1 cellular context compared by ENCODE assay signal in the genomic region with DNA sequence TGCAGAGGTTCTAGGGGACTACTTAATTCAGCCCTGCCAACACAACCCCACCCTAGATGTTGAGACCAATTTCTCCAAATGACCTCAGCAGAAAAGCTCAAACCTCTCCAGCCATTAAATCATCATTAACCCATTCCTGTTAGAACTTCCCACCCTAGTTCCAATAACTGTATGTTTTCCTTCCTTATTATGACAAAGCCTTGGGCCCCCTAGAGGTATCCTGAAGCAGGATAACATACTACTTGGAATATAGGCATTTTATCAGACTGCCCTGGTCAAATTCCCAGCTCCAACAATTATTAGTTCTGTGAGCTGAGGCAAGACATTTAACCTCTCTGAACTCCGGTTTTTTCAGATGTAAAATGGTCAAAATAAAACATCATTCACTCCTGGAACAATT.
TF ChIP-seq lines count a peak whose summit lies in the region.

No MANE protein-coding gene starts in this region.

TF ChIP-seq in GM23338, 12 proteins besides CTCF, POLR2A, EP300 and RAD21 (continued from another document):
- TF ChIP-seq, protein P1, sequence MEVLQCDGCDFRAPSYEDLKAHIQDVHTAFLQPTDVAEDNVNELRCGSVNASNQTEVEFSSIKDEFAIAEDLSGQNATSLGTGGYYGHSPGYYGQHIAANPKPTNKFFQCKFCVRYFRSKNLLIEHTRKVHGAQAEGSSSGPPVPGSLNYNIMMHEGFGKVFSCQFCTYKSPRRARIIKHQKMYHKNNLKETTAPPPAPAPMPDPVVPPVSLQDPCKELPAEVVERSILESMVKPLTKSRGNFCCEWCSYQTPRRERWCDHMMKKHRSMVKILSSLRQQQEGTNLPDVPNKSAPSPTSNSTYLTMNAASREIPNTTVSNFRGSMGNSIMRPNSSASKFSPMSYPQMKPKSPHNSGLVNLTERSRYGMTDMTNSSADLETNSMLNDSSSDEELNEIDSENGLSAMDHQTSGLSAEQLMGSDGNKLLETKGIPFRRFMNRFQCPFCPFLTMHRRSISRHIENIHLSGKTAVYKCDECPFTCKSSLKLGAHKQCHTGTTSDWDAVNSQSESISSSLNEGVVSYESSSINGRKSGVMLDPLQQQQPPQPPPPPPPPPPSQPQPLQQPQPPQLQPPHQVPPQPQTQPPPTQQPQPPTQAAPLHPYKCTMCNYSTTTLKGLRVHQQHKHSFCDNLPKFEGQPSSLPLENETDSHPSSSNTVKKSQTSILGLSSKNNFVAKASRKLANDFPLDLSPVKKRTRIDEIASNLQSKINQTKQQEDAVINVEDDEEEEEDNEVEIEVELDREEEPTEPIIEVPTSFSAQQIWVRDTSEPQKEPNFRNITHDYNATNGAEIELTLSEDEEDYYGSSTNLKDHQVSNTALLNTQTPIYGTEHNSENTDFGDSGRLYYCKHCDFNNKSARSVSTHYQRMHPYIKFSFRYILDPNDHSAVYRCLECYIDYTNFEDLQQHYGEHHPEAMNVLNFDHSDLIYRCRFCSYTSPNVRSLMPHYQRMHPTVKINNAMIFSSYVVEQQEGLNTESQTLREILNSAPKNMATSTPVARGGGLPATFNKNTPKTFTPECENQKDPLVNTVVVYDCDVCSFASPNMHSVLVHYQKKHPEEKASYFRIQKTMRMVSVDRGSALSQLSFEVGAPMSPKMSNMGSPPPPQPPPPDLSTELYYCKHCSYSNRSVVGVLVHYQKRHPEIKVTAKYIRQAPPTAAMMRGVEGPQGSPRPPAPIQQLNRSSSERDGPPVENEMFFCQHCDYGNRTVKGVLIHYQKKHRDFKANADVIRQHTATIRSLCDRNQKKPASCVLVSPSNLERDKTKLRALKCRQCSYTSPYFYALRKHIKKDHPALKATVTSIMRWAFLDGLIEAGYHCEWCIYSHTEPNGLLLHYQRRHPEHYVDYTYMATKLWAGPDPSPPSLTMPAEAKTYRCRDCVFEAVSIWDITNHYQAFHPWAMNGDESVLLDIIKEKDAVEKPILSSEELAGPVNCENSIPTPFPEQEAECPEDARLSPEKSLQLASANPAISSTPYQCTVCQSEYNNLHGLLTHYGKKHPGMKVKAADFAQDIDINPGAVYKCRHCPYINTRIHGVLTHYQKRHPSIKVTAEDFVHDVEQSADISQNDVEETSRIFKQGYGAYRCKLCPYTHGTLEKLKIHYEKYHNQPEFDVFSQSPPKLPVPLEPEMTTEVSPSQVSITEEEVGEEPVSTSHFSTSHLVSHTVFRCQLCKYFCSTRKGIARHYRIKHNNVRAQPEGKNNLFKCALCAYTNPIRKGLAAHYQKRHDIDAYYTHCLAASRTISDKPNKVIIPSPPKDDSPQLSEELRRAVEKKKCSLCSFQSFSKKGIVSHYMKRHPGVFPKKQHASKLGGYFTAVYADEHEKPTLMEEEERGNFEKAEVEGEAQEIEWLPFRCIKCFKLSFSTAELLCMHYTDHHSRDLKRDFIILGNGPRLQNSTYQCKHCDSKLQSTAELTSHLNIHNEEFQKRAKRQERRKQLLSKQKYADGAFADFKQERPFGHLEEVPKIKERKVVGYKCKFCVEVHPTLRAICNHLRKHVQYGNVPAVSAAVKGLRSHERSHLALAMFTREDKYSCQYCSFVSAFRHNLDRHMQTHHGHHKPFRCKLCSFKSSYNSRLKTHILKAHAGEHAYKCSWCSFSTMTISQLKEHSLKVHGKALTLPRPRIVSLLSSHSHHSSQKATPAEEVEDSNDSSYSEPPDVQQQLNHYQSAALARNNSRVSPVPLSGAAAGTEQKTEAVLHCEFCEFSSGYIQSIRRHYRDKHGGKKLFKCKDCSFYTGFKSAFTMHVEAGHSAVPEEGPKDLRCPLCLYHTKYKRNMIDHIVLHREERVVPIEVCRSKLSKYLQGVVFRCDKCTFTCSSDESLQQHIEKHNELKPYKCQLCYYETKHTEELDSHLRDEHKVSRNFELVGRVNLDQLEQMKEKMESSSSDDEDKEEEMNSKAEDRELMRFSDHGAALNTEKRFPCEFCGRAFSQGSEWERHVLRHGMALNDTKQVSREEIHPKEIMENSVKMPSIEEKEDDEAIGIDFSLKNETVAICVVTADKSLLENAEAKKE (CRISPR knock-in tag; IDR thresholded peaks at IDR 0.05) = no peak
- TF ChIP-seq, protein P2, sequence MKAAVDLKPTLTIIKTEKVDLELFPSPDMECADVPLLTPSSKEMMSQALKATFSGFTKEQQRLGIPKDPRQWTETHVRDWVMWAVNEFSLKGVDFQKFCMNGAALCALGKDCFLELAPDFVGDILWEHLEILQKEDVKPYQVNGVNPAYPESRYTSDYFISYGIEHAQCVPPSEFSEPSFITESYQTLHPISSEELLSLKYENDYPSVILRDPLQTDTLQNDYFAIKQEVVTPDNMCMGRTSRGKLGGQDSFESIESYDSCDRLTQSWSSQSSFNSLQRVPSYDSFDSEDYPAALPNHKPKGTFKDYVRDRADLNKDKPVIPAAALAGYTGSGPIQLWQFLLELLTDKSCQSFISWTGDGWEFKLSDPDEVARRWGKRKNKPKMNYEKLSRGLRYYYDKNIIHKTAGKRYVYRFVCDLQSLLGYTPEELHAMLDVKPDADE (IDR thresholded peaks at IDR 0.05) = no peak
- TF ChIP-seq ZNF331 (CRISPR knock-in tag; IDR thresholded peaks at IDR 0.05; ENCODE audit: low read depth) (no peak), POLR2AphosphoS5 (IDR thresholded peaks at IDR 0.05; ENCODE audit: low read depth) (no peak), CREB1 (CRISPR knock-in tag; IDR thresholded peaks at IDR 0.05; ENCODE audit: low read depth) (no peak), STAT1 (IDR thresholded peaks at IDR 0.05; ENCODE audit: unreplicated experiment) (no peak), EZH2 (IDR thresholded peaks at IDR 0.05; ENCODE audit: low read depth, unreplicated experiment) (no peak), JUNB (IDR thresholded peaks at IDR 0.05; ENCODE audit: unreplicated experiment) (no peak)
